In genomic region chr4:181659202-181659601, GRCh38 we compare ENCODE assay signal across 23 cellular contexts.
DNase-seq lines count a peak whose midpoint lies in the region; ATAC-seq, FAIRE-seq and TF ChIP-seq lines count a peak whose summit lies in the region.
"Had no signal": no experiment of that assay in that cellular context is flagged by ENCODE, and none has a peak within 500 bp of the region (broad histone marks: within the 10 kb centered on the region; RNA-seq: fewer than 3 reads in every experiment).

No MANE protein-coding gene starts in this region.

- H3K4me1 ChIP-seq in astrocyte (ENCODE audit: insufficient read depth, low read length) = peaks cover 35% of the 10 kb centered on the region
- H3K4me1 ChIP-seq in suprapubic skin = no peaks in the 10 kb centered on the region
- H3K4me1 ChIP-seq in spleen = no peaks in the 10 kb centered on the region
- H3K4me1 ChIP-seq: thyroid gland had no signal

- no peak for TF ChIP-seq CTCF in astrocyte (IDR thresholded peaks at IDR 0.05; ENCODE audit: insufficient read depth, low read depth, low read length)
- no peak for TF ChIP-seq CTCF in fibroblast of the aortic adventitia (IDR thresholded peaks at IDR 0.05; ENCODE audit: insufficient read depth, low read length)
- no peak for TF ChIP-seq CTCF in suprapubic skin (IDR thresholded peaks at IDR 0.05)
- no peak for TF ChIP-seq CTCF in spleen (IDR thresholded peaks at IDR 0.05 in 8 of 11, conservative IDR thresholded peaks at IDR 0.05 in 3 of 11)

- no peak overlapping the region for H3K4me3 Mint-ChIP-seq in astrocyte (ENCODE audit: unreplicated experiment)
- H3K4me3 Mint-ChIP-seq: activated CD8-positive, alpha-beta T cell treated with anti-CD3 and anti-CD28 coated beads, Interleukin-2, amount 10 ng/mL, durations not matched to agents 7 days and 5 days; natural killer cell treated with Interleukin-12 subunit alpha and Interleukin-12 subunit beta and Interleukin-15 and Interleukin-18, amount 100 ng/mL, for 72 hours; stimulated activated naive CD8-positive, alpha-beta T cell treated with anti-CD3 and anti-CD28 coated beads, Interleukin-15, Interleukin-2, amounts not matched to agents 100 ng/mL and 50 ng/mL, for 24 hours had no signal

- H2AFZ ChIP-seq in astrocyte (ENCODE audit: low read depth, low read length) = no peak overlapping the region

- no peaks in the 10 kb centered on the region for H3K9me3 Mint-ChIP-seq in astrocyte (ENCODE audit: unreplicated experiment)

- H3K4me1 Mint-ChIP-seq in astrocyte (ENCODE audit: low read depth, unreplicated experiment) = peaks cover 35% of the 10 kb centered on the region

- DNase-seq in Daoy (ENCODE audit: low read depth) (peak; percentile 27), HCEC 1CT (peak; percentile 4), astrocyte (ENCODE audit: low read depth) (no peak), fibroblast of the aortic adventitia (ENCODE audit: low read depth) (peak; percentile 65), suprapubic skin (ENCODE audit: low spot score in 2 of 2) (no peak), spleen (no peak)
- DNase-seq in activated CD4-positive, alpha-beta T cell treated with anti-CD3 and anti-CD28 coated beads, Interleukin-2, amount 50 U/mL, for 4 hours = no peak
- DNase-seq: activated CD8-positive, alpha-beta T cell treated with anti-CD3 and anti-CD28 coated beads, Interleukin-2, amount 10 ng/mL, durations not matched to agents 7 days and 5 days; activated effector memory CD4-positive, alpha-beta T cell treated with Interleukin-2 at 50 U/mL for 16 hours; activated T-cell treated with anti-CD3 and anti-CD28 coated beads for 4 hours; effector CD8-positive, alpha-beta T cell; erythroblast; islet precursor cell; NCI-H1105 treated with DMSO at 0.1 percent for 48 hours; NCI-H446; right cardiac atrium; SHP77 treated with DMSO at 0.1 percent for 48 hours; thyroid gland had no signal

- no peak for ATAC-seq in HG02759 (IDR thresholded peaks at IDR 0.05; ENCODE audit: unreplicated experiment)
- ATAC-seq: activated CD8-positive, alpha-beta T cell treated with anti-CD3 and anti-CD28 coated beads, Interleukin-2, amount 10 ng/mL, durations not matched to agents 7 days and 5 days; HCT116; natural killer cell treated with Interleukin-12 subunit alpha and Interleukin-12 subunit beta and Interleukin-15 and Interleukin-18, amount 100 ng/mL, for 72 hours; right cardiac atrium had no signal

- H3K36me3 ChIP-seq in astrocyte (ENCODE audit: insufficient read depth, low read length) = no peaks in the 10 kb centered on the region
- H3K36me3 ChIP-seq in suprapubic skin = no peaks in the 10 kb centered on the region
- H3K36me3 ChIP-seq in spleen = no peaks in the 10 kb centered on the region
- H3K36me3 ChIP-seq: thyroid gland had no signal

- H3K9me3 ChIP-seq in astrocyte (ENCODE audit: insufficient read depth, low read depth, low read length) = no peaks in the 10 kb centered on the region
- no peaks in the 10 kb centered on the region for H3K9me3 ChIP-seq in suprapubic skin
- peaks cover 0 to 5% (median 0%) of the 10 kb centered on the region in 8 donors for H3K9me3 ChIP-seq in spleen
- H3K9me3 ChIP-seq: thyroid gland had no signal

- H4K20me1 ChIP-seq in astrocyte (ENCODE audit: insufficient read depth, low read length) = no peaks in the 10 kb centered on the region

- intact Hi-C loops in spleen (cut with DNase I; ENCODE audit: low total_unique reads) = no loop called here

- no peak for TF ChIP-seq POLR2A in suprapubic skin (IDR thresholded peaks at IDR 0.05)
- TF ChIP-seq POLR2A in spleen (IDR thresholded peaks at IDR 0.05) = no peak

- no peaks in the 10 kb centered on the region for H3K27me3 Mint-ChIP-seq in astrocyte (ENCODE audit: low read depth, unreplicated experiment)
- H3K27me3 Mint-ChIP-seq: natural killer cell treated with Interleukin-12 subunit alpha and Interleukin-12 subunit beta and Interleukin-15 and Interleukin-18, amount 100 ng/mL, for 72 hours; stimulated activated naive CD8-positive, alpha-beta T cell treated with anti-CD3 and anti-CD28 coated beads, Interleukin-15, Interleukin-2, amounts not matched to agents 100 ng/mL and 50 ng/mL, for 24 hours had no signal

- 75% methylated on average over 3 of the region's 3 CpGs for WGBS in suprapubic skin
- WGBS in spleen, 5 donors = 50 to 81% (median 59%) methylated on average over 3 of the region's 3 CpGs

- H3K36me3 Mint-ChIP-seq in astrocyte (ENCODE audit: low read depth, unreplicated experiment) = no peaks in the 10 kb centered on the region

- H3K27ac Mint-ChIP-seq in astrocyte (ENCODE audit: unreplicated experiment) = peak overlapping the region; percentile 34
- H3K27ac Mint-ChIP-seq: activated CD8-positive, alpha-beta T cell treated with anti-CD3 and anti-CD28 coated beads, Interleukin-2, amount 10 ng/mL, durations not matched to agents 7 days and 5 days; natural killer cell treated with Interleukin-12 subunit alpha and Interleukin-12 subunit beta and Interleukin-15 and Interleukin-18, amount 100 ng/mL, for 72 hours; stimulated activated naive CD8-positive, alpha-beta T cell treated with anti-CD3 and anti-CD28 coated beads, Interleukin-15, Interleukin-2, amounts not matched to agents 100 ng/mL and 50 ng/mL, for 24 hours had no signal

- no peaks in the 10 kb centered on the region for H3K79me2 ChIP-seq in astrocyte (ENCODE audit: insufficient read depth, low read length)

- no peak overlapping the region for H3K9ac ChIP-seq in astrocyte (ENCODE audit: low read length)

- H3K4me3 ChIP-seq in astrocyte (ENCODE audit: insufficient read depth, low read depth, low read length) (no peak overlapping the region), fibroblast of the aortic adventitia (ENCODE audit: low read depth, low read length) (no peak overlapping the region), suprapubic skin (no peak overlapping the region), spleen (no peak overlapping the region)
- H3K4me3 ChIP-seq: thyroid gland had no signal

- H3K27ac ChIP-seq in astrocyte (ENCODE audit: low read depth, low read length) (peak overlapping the region; percentile 27), suprapubic skin (no peak overlapping the region), spleen (no peak overlapping the region)
- H3K27ac ChIP-seq: thyroid gland had no signal

- TF ChIP-seq EP300 in suprapubic skin (IDR thresholded peaks at IDR 0.05) = no peak

- peak overlapping the region; percentile 45 for H3K4me2 ChIP-seq in astrocyte (ENCODE audit: low read length)

- H3K27me3 ChIP-seq in astrocyte (ENCODE audit: insufficient read depth, low read length) (no peaks in the 10 kb centered on the region), suprapubic skin (no peaks in the 10 kb centered on the region), spleen (replicated peaks in 1 of 7) (no peaks in the 10 kb centered on the region)
- H3K27me3 ChIP-seq: thyroid gland had no signal

- FAIRE-seq in astrocyte (lab: Jason Lieb, UNC) = no peak
- FAIRE-seq: colon had no signal

Comparison
In these comparisons a context has a peak if more than half of its experiments do, and no peak if none do; other contexts are left out.
1. DNase-seq: peak in Daoy (single experiment), HCEC 1CT (single experiment) and fibroblast of the aortic adventitia (single experiment); none in astrocyte (single experiment), activated CD4-positive, alpha-beta T cell treated with anti-CD3 and anti-CD28 coated beads, Interleukin-2, amount 50 U/mL, for 4 hours (0 of 2), suprapubic skin (0 of 2) and spleen (single experiment).